8 cellular contexts compared by ENCODE assay signal in genomic region chr10:133378251-133379096, GRCh38. TPM values are rescaled to one million over a fixed set of nuclear protein-coding genes. Genes with fewer than 3 reads are reported as not detected.
DNase-seq lines count a peak whose midpoint lies in the region; ATAC-seq, FAIRE-seq and TF ChIP-seq lines count a peak whose summit lies in the region.

No MANE protein-coding gene starts in this region.

- H3K4me1 Mint-ChIP-seq in WTC11, result no peaks in the 10 kb centered on the region

- H2AFZ ChIP-seq in Karpas-422 (ENCODE audit: low read length), result peak overlapping the region; percentile 43; the same call in 1 of the 2 replicates

- no peaks in the 10 kb centered on the region for H4K20me1 ChIP-seq in Karpas-422 (ENCODE audit: insufficient read depth, low read depth, low read length)

- H3K36me3 ChIP-seq in Karpas-422 (ENCODE audit: insufficient read depth, low read length), result no peaks in the 10 kb centered on the region
- peaks cover 0 to 5% of the 10 kb centered on the region in 2 donors for H3K36me3 ChIP-seq in kidney (ENCODE audit: control insufficient read depth in 1 of 2, insufficient read depth in 2 of 2, low read length in 2 of 2)
- H3K36me3 ChIP-seq in spleen, result peaks cover 0 to 16% (median 0%) of the 10 kb centered on the region in 6 donors

- no peaks in the 10 kb centered on the region for H3K79me2 ChIP-seq in Karpas-422 (ENCODE audit: low read length)

- TF ChIP-seq CTCF in WTC11 (IDR thresholded peaks at IDR 0.05) (no peak), choroid plexus epithelial cell (conservative IDR thresholded peaks at IDR 0.05; ENCODE audit: low read depth, low read length) (no peak), kidney (IDR thresholded peaks at IDR 0.05; ENCODE audit: borderline replicate concordance, extremely low read depth, insufficient read depth) (no peak), spleen (IDR thresholded peaks at IDR 0.05 in 8 of 11, conservative IDR thresholded peaks at IDR 0.05 in 3 of 11) (no peak)

- H3K9me3 Mint-ChIP-seq in WTC11, result no peaks in the 10 kb centered on the region

- intact Hi-C loops in kidney (cut with DNase I) (no loop called here), spleen (cut with DNase I; ENCODE audit: low total_unique reads) (no loop called here)

- no peaks in the 10 kb centered on the region for H3K36me3 Mint-ChIP-seq in WTC11

- H3K4me1 ChIP-seq in Karpas-422 (ENCODE audit: low read length) (peaks cover 21% of the 10 kb centered on the region), kidney (ENCODE audit: control insufficient read depth in 1 of 2, insufficient read depth in 1 of 2, low read depth in 1 of 2, low read length in 2 of 2) (peaks cover 0 to 10% of the 10 kb centered on the region in 2 donors), spleen (peaks cover 20 to 60% (median 48%) of the 10 kb centered on the region in 6 donors)

- TF ChIP-seq POLR2A in spleen (IDR thresholded peaks at IDR 0.05), result peak in 1 of 3 donors; percentile 15

- peak overlapping the region; percentile 67 for H3K4me2 ChIP-seq in Karpas-422 (ENCODE audit: low read depth, low read length, poor library complexity, severe bottlenecking)

- no peaks in the 10 kb centered on the region for H3K9me2 ChIP-seq in Karpas-422 (replicated peaks; ENCODE audit: insufficient read depth, low read length)

- H3K9me3 ChIP-seq in Karpas-422 (ENCODE audit: low read length), result no peaks in the 10 kb centered on the region
- no peaks in the 10 kb centered on the region for H3K9me3 ChIP-seq in kidney (ENCODE audit: control insufficient read depth in 1 of 2, low read length in 2 of 2)
- H3K9me3 ChIP-seq in spleen, result no peaks in the 10 kb centered on the region

- H3K27me3 Mint-ChIP-seq in WTC11 (ENCODE audit: low read depth), result peaks cover 70% of the 10 kb centered on the region

- peak overlapping the region; percentile 64 for H3K4me3 ChIP-seq in Karpas-422 (ENCODE audit: low read length)
- H3K4me3 ChIP-seq in choroid plexus epithelial cell (ENCODE audit: low read depth, low read length), result peak overlapping the region; percentile 72
- H3K4me3 ChIP-seq in kidney (ENCODE audit: low read length in 2 of 2), result peak overlapping the region; percentile 70 to 77
- peak overlapping the region; percentile 78 to 95 (median 92) for H3K4me3 ChIP-seq in spleen

- FAIRE-seq in kidney (lab: Jason Lieb, UNC), result no peak

- peak overlapping the region; percentile 72 for H3K4me3 Mint-ChIP-seq in WTC11

- ATAC-seq in GM21576 (IDR thresholded peaks at IDR 0.05; ENCODE audit: unreplicated experiment), result peak; percentile 41
- peak; percentile 24 for ATAC-seq in WTC11
- ATAC-seq in GM18858 (IDR thresholded peaks at IDR 0.05; ENCODE audit: unreplicated experiment), result no peak

- H3K27ac Mint-ChIP-seq in WTC11, result no peak overlapping the region

- H3K27ac ChIP-seq in Karpas-422 (ENCODE audit: low read length), result no peak overlapping the region
- peak overlapping the region; percentile 67 to 83 for H3K27ac ChIP-seq in kidney (ENCODE audit: low read depth in 2 of 2, low read length in 2 of 2)
- peak overlapping the region; percentile 54 to 91 (median 84) for H3K27ac ChIP-seq in spleen

- peak overlapping the region; percentile 67 for H3K9ac ChIP-seq in Karpas-422 (ENCODE audit: low read length)
- H3K9ac ChIP-seq in kidney (ENCODE audit: low read length in 2 of 2), result peak overlapping the region; percentile 65 to 80

- POLR2A ChIA-PET in WTC11 (lab: Charles Lee), result interaction anchor here (2.8 kb wide), 1 partner anchor 21 kb away, joined by 9 read pairs; the partner anchor contains the start of gene FUOM

- 0 to 1% (median 0%) methylated on average over 40 to 83 of the region's 90 CpGs for WGBS in spleen, 5 donors

- H3K27me3 ChIP-seq in Karpas-422 (ENCODE audit: low read length), result no peaks in the 10 kb centered on the region
- peaks cover 0 to 13% (median 0%) of the 10 kb centered on the region in 7 donors for H3K27me3 ChIP-seq in spleen (replicated peaks in 1 of 7)

- CTCF ChIA-PET in WTC11 (lab: Charles Lee), result interaction anchor here (1.3 to 1.8 kb wide), 4 partner anchors 27 to 70 kb away, joined by 3 to 6 read pairs (median 4); no protein-coding TSS in a partner anchor

- DNase-seq in ELR (ENCODE audit: low read depth) (peak; percentile 60), Karpas-422 (peak; percentile 52), WTC11 (ENCODE audit: low spot score) (peak; percentile 57), choroid plexus epithelial cell (ENCODE audit: low read depth) (peak; percentile 52), kidney (peak; percentile 94), spleen (peak; percentile 96)

TF ChIP-seq in WTC11, 78 proteins besides CTCF, POLR2A, EP300 and RAD21 (continues in another document):
- TF ChIP-seq ZBTB21 (CRISPR knock-in tag; IDR thresholded peaks at IDR 0.05; ENCODE audit: borderline replicate concordance) (0 out of 2 replicates have a peak, but pooled peaks have one; percentile 22), ZNF671 (CRISPR knock-in tag; IDR thresholded peaks at IDR 0.05) (no peak), SP1 (CRISPR knock-in tag; conservative IDR thresholded peaks at IDR 0.05) (peak; percentile 50; the same call in 1 of the 2 replicates), MAX (CRISPR knock-in tag; IDR thresholded peaks at IDR 0.05) (0 out of 2 replicates have a peak, but pooled peaks have one; percentile 42), PRDM15 (CRISPR knock-in tag; IDR thresholded peaks at IDR 0.05) (no peak)

RNA-seq across cellular contexts. Expression of gene PAOX, which starts 0.6 kb away (rescaled TPM):
- 1.6 TPM in 1 of 2 replicates, not detected in the other for total RNA-seq in Karpas-422 (2014; rRNA removed; shearing (Covaris generic); ENCODE audit: low replicate concordance)
- 3.6 to 5.6 TPM (median 5.2 TPM) in 3 replicates for total RNA-seq in WTC11 (2021)
- total RNA-seq in kidney, result 7.0 TPM
- 14.4 TPM for polyA plus RNA-seq in kidney (ENCODE audit: insufficient read depth, low read depth, low replicate concordance)
- 10 to 100 TPM; 16.2 to 34.0 (median 22.8) TPM for total RNA-seq in spleen
- 10 to 100 TPM; 15.4 to 26.0 (median 19.3) TPM for polyA plus RNA-seq in spleen

RNA-seq across cellular contexts. Expression of gene ECHS1, which starts 5.3 kb away (rescaled TPM):
- total RNA-seq in Karpas-422 (2014; rRNA removed; shearing (Covaris generic); ENCODE audit: low replicate concordance), result 37.3 and 71.9 TPM in 2 replicates
- total RNA-seq in WTC11 (2021), result 84.1 to 91.8 TPM (median 88.8 TPM) in 3 replicates
- total RNA-seq in kidney, result 85.6 TPM
- polyA plus RNA-seq in kidney (ENCODE audit: insufficient read depth, low read depth, low replicate concordance), result 599 TPM
- total RNA-seq in spleen, result 10 to 100 TPM; 29.8 to 46.2 (median 44.8) TPM
- 10 to 100 TPM; 54.8 to 81.2 (median 62.7) TPM for polyA plus RNA-seq in spleen

RNA-seq across cellular contexts. Expression of gene MTG1, which starts 15.5 kb away (rescaled TPM):
- total RNA-seq in Karpas-422 (2014; rRNA removed; shearing (Covaris generic); ENCODE audit: low replicate concordance), result 26.9 and 33.6 TPM in 2 replicates
- total RNA-seq in WTC11 (2021), result 51.8 to 63.0 TPM (median 53.0 TPM) in 3 replicates
- total RNA-seq in kidney, result 51.1 TPM
- 68.5 TPM for polyA plus RNA-seq in kidney (ENCODE audit: insufficient read depth, low read depth, low replicate concordance)
- total RNA-seq in spleen, result 10 to 100 TPM; 35.4 to 82.9 (median 63.7) TPM
- 100 to 1,000 TPM in 2 of 3 donors, 10 to 100 TPM in 1; 55.1 to 122 (median 101) TPM for polyA plus RNA-seq in spleen

RNA-seq across cellular contexts. Expression of gene FUOM, which starts 20.7 kb away (rescaled TPM):
- total RNA-seq in Karpas-422 (2014; rRNA removed; shearing (Covaris generic); ENCODE audit: low replicate concordance), result 0.97 and 1.5 TPM in 2 replicates
- total RNA-seq in WTC11 (2021) (31.3 to 40.5 TPM (median 33.8 TPM) in 3 replicates), kidney (17.5 TPM), spleen (10 to 100 TPM; 25.3 to 36.5 (median 27.7) TPM)
- polyA plus RNA-seq in kidney (ENCODE audit: insufficient read depth, low read depth, low replicate concordance) (118 TPM), spleen (10 to 100 TPM; 43.8 to 79.6 (median 47.9) TPM)

RNA-seq across cellular contexts. Expression of gene PRAP1, which starts 31.3 kb away (rescaled TPM):
- not detected in 2 replicates for total RNA-seq in Karpas-422 (2014; rRNA removed; shearing (Covaris generic); ENCODE audit: low replicate concordance)
- 0.31 to 0.48 TPM in 2 of 3 replicates, not detected in the other for total RNA-seq in WTC11 (2021)
- 1.9 TPM for total RNA-seq in kidney
- polyA plus RNA-seq in kidney (ENCODE audit: insufficient read depth, low read depth, low replicate concordance), result 557 TPM
- not detected for total RNA-seq in spleen
- polyA plus RNA-seq in spleen, result not detected
